9 cellular contexts compared by ENCODE assay signal in the genomic region with DNA sequence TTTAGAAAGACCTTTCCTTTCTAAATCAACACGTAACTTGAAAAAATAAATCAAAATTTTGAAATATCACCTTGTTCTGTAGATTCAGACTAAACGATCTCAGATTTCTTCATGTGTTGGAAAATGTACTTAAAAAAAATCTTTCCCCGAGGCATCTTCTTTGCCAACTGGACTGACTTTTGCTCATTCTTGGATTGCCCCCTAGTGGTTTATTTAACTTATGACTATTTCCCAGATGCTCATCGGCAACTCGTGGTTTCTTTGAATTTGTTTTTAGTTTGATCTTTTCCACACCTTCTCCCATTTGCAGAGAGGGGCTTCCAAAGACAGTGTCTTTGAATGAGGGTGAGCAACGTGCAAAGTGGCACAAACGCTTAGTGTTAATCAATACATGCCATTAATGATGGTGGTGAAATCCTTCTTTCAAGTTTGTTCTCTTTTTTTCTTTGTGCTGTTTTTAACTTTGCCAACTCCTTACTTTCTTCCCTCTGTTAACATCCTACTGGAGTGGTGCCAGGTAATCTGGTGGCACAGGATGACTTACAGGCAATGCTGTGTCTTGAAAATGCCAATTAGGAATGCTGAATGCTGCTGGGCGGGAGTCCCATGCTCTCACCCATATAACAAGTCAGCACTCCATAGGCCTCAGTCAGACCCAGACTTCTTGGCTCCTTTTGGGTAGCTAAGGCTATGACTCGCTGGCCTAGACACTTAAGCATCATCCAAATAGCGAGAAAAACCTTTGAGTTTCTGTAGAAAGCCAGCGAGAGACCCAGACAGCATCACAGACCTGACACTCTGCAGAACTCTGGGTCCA. TPM values are rescaled to one million over a fixed set of nuclear protein-coding genes. Genes with fewer than 3 reads are reported as not detected.
DNase-seq lines count a peak whose midpoint lies in the region; ATAC-seq and TF ChIP-seq lines count a peak whose summit lies in the region.
"Had no signal": no experiment of that assay in that cellular context is flagged by ENCODE, and none has a peak within 500 bp of the region (broad histone marks: within the 10 kb centered on the region; RNA-seq: fewer than 3 reads in every experiment).

No MANE protein-coding gene starts in this region.

- H3K27ac Mint-ChIP-seq in naive thymus-derived CD4-positive, alpha-beta T cell = peak overlapping the region in 1 of 9 donors; percentile 39
- H3K27ac Mint-ChIP-seq: dendritic cell treated with granulocyte-macrophage colony-stimulating factor and Interleukin-4, amounts not matched to agents 40 ng/mL and 50 ng/mL, for 4 days had no signal

- no peaks in the 10 kb centered on the region for H3K4me1 ChIP-seq in naive thymus-derived CD4-positive, alpha-beta T cell (ENCODE audit: control insufficient read depth in 2 of 2, insufficient read depth in 2 of 2, low read length in 2 of 2)

- H3K4me1 Mint-ChIP-seq in naive thymus-derived CD4-positive, alpha-beta T cell = peaks cover 0 to 7% (median 5%) of the 10 kb centered on the region in 7 donors

- H3K27ac ChIP-seq in RWPE1 = no peak overlapping the region
- no peak overlapping the region for H3K27ac ChIP-seq in naive thymus-derived CD4-positive, alpha-beta T cell (ENCODE audit: low read depth, low read length)

- intact Hi-C loops in naive thymus-derived CD4-positive, alpha-beta T cell (cut with micrococcal nuclease) = loop anchor here (1.0 to 2.0 kb wide), 5 partner anchors 210 to 1224 kb away; partner anchors contain the start of gene CCDC83 (in 1 of the 2)

- peaks cover 0 to 2% (median 0%) of the 10 kb centered on the region in 11 donors for H3K9me3 Mint-ChIP-seq in naive thymus-derived CD4-positive, alpha-beta T cell
- H3K9me3 Mint-ChIP-seq: dendritic cell treated with granulocyte-macrophage colony-stimulating factor and Interleukin-4, amounts not matched to agents 40 ng/mL and 50 ng/mL, for 4 days had no signal

- H3K9me3 ChIP-seq in naive thymus-derived CD4-positive, alpha-beta T cell (ENCODE audit: control insufficient read depth in 2 of 3, low read length in 3 of 3) = no peaks in the 10 kb centered on the region

- H3K36me3 Mint-ChIP-seq in naive thymus-derived CD4-positive, alpha-beta T cell = no peaks in the 10 kb centered on the region

- H3K27me3 ChIP-seq in naive thymus-derived CD4-positive, alpha-beta T cell (ENCODE audit: control insufficient read depth in 2 of 2, insufficient read depth in 2 of 2, low read length in 2 of 2) = no peaks in the 10 kb centered on the region

- CTCF ChIA-PET in RWPE1 (lab: Yijun Ruan, JAX) = interaction anchor here (0.9 kb wide), 1 partner anchor 179 kb away, joined by 3 read pairs; no protein-coding TSS in a partner anchor
- CTCF ChIA-PET in naive thymus-derived CD4-positive, alpha-beta T cell (lab: Charles Lee) = no interaction called here

- peak; percentile 58 for ATAC-seq in GM18907 (IDR thresholded peaks at IDR 0.05; ENCODE audit: unreplicated experiment)
- peak; percentile 56 for ATAC-seq in naive thymus-derived CD4-positive, alpha-beta T cell

- POLR2A ChIA-PET in RWPE1 (lab: Yijun Ruan, JAX; ENCODE audit: low non-redundant PET) = no interaction called here
- POLR2A ChIA-PET in naive thymus-derived CD4-positive, alpha-beta T cell (lab: Charles Lee) = no interaction called here

- peaks cover 3 to 30% (median 13%) of the 10 kb centered on the region in 5 donors for H3K27me3 Mint-ChIP-seq in naive thymus-derived CD4-positive, alpha-beta T cell

- no peak overlapping the region for H3K4me3 Mint-ChIP-seq in naive thymus-derived CD4-positive, alpha-beta T cell
- H3K4me3 Mint-ChIP-seq: dendritic cell treated with granulocyte-macrophage colony-stimulating factor and Interleukin-4, amounts not matched to agents 40 ng/mL and 50 ng/mL, for 4 days had no signal

- DNase-seq in AG09319 (ENCODE audit: extremely low read depth, low read depth) = peak; percentile 56
- DNase-seq in MV-4-11 (lab: John Stamatoyannopoulos, UW) = peak; percentile 60
- peak; percentile 54 for DNase-seq in RWPE1 (ENCODE audit: low spot score)
- peak; percentile 78 for DNase-seq in epithelial cell of esophagus (ENCODE audit: low read depth)
- DNase-seq in naive thymus-derived CD4-positive, alpha-beta T cell = peak in 7 of 9 donors; percentile 13 to 42 (median 34)
- DNase-seq in T1000 (lab: John Stamatoyannopoulos, UW) = no peak
- DNase-seq in effector CD8-positive, alpha-beta T cell (lab: John Stamatoyannopoulos, UW) = no peak

- TF ChIP-seq CTCF in AG09319 (IDR thresholded peaks at IDR 0.05; ENCODE audit: low read depth, low read length) (peak; percentile 45), RWPE1 (conservative IDR thresholded peaks at IDR 0.05; ENCODE audit: low read depth) (peak; percentile 75), epithelial cell of esophagus (IDR thresholded peaks at IDR 0.05; ENCODE audit: insufficient read depth, low read depth, low read length, missing control alignments) (peak; percentile 68)

- H3K36me3 ChIP-seq in naive thymus-derived CD4-positive, alpha-beta T cell (ENCODE audit: control insufficient read depth in 2 of 3, insufficient read depth in 3 of 3, low read length in 3 of 3) = no peaks in the 10 kb centered on the region

- H3K4me3 ChIP-seq in epithelial cell of esophagus (ENCODE audit: low read length) = no peak overlapping the region
- H3K4me3 ChIP-seq in naive thymus-derived CD4-positive, alpha-beta T cell (ENCODE audit: low read length) = no peak overlapping the region

RNA-seq across cellular contexts. Expression of gene PRSS23, which starts 18.3 kb away (rescaled TPM):
- total RNA-seq in naive thymus-derived CD4-positive, alpha-beta T cell = 1 to 10 TPM in 3 of 5 experiments, under 1 TPM in 2; 0.24 to 9.7 (median 1.3) TPM
- under 1 TPM; 0.07 to 0.54 TPM for polyA plus RNA-seq in naive thymus-derived CD4-positive, alpha-beta T cell

Comparison
In these comparisons a context has a peak if more than half of its experiments do, and no peak if none do; other contexts are left out.
1. DNase-seq: peak in AG09319 (single experiment), MV-4-11 (single experiment), RWPE1 (single experiment), epithelial cell of esophagus (single experiment) and naive thymus-derived CD4-positive, alpha-beta T cell (7 of 9); none in T1000 (single experiment) and effector CD8-positive, alpha-beta T cell (single experiment).
2. Peak in every context shown above with its lines, with median percentiles within 50 percentile points of each other: CTCF ChIP-seq.